Comparison of ENCODE assay signal across 17 cellular contexts in the genomic region with DNA sequence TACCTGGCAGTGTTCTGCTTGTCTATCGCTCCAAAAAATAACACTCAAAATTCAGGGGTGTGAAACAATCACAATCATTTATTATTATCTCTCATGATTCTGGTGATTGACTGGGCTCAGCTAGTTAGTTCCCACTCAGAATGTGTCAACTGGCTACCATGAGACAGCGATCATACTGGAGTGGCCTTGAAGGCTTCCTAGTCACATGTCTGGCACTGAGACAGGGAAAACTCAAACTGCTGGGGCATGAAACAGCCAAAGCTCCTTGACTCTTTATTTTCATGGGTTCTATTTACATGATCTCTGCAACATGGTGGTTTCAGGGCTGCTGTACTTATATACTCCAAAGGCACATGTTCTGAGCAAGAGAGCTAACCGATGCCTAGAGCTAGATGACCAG. TPM values are rescaled to one million over a fixed set of nuclear protein-coding genes. Genes with fewer than 3 reads are reported as not detected.
DNase-seq lines count a peak whose midpoint lies in the region; ATAC-seq and TF ChIP-seq lines count a peak whose summit lies in the region.
"Had no signal": no experiment of that assay in that cellular context is flagged by ENCODE, and none has a peak within 500 bp of the region (broad histone marks: within the 10 kb centered on the region; RNA-seq: fewer than 3 reads in every experiment).

No MANE protein-coding gene starts in this region.

- H3K79me2 ChIP-seq in GM23338 (replicated peaks; ENCODE audit: insufficient read depth) = no peaks in the 10 kb centered on the region
- H3K79me2 ChIP-seq in smooth muscle cell (ENCODE audit: low read depth) = no peaks in the 10 kb centered on the region

- H2AFZ ChIP-seq in GM23338 (0 out of 2 replicates have a peak overlapping the region, but pooled peaks have one; percentile 43), smooth muscle cell (ENCODE audit: low read depth) (no peak overlapping the region)

- DNase-seq in GM23338 (ENCODE audit: low spot score) (no peak), adrenal gland (peak; percentile 41 to 65 (median 63)), mucosa of gallbladder (ENCODE audit: low spot score) (peak; percentile 69), thyroid gland (peak; percentile 61 to 76), smooth muscle cell (lab: John Stamatoyannopoulos, UW; ENCODE audit: unreplicated experiment) (no peak)
- DNase-seq in naive thymus-derived CD4-positive, alpha-beta T cell = no peak
- DNase-seq: Caco-2; CD4-positive, CD25-positive, alpha-beta regulatory T cell; DMS53; NCI-H1048; NCI-H1436 treated with DMSO at 0.1 percent for 48 hours; NCI-H2081 treated with DMSO at 0.1 percent for 48 hours; NCI-H510A; NCI-H82 had no signal

- CTCF ChIA-PET in naive thymus-derived CD4-positive, alpha-beta T cell (lab: Charles Lee) = interaction anchor here (1.4 to 1.8 kb wide), 2 partner anchors 11 to 81 kb away, joined by 3 to 7 read pairs; no protein-coding TSS in a partner anchor

- TF ChIP-seq CTCF in GM23338 (conservative IDR thresholded peaks at IDR 0.05; ENCODE audit: low read depth in 2 of 2) (no peak), adrenal gland (IDR thresholded peaks at IDR 0.05) (no peak), thyroid gland (IDR thresholded peaks at IDR 0.05) (no peak), smooth muscle cell (IDR thresholded peaks at IDR 0.05; ENCODE audit: borderline replicate concordance, insufficient read depth, poor library complexity, severe bottlenecking) (no peak)

- H3K4me2 ChIP-seq in GM23338 (no peak overlapping the region), smooth muscle cell (no peak overlapping the region)
- H3K4me2 ChIP-seq: KMS-11 had no signal

- H3F3A ChIP-seq in GM23338 (replicated peaks; ENCODE audit: low read depth) = no peaks in the 10 kb centered on the region
- no peaks in the 10 kb centered on the region for H3F3A ChIP-seq in smooth muscle cell (ENCODE audit: low read depth)

- peaks cover 2% of the 10 kb centered on the region; the same call in 1 of the 2 replicates for H3K27me3 ChIP-seq in GM23338 (ENCODE audit: insufficient read depth)
- no peaks in the 10 kb centered on the region for H3K27me3 ChIP-seq in adrenal gland
- H3K27me3 ChIP-seq in thyroid gland = no peaks in the 10 kb centered on the region
- no peaks in the 10 kb centered on the region for H3K27me3 ChIP-seq in naive thymus-derived CD4-positive, alpha-beta T cell (ENCODE audit: control insufficient read depth in 2 of 2, insufficient read depth in 2 of 2, low read length in 2 of 2)
- no peaks in the 10 kb centered on the region for H3K27me3 ChIP-seq in smooth muscle cell (ENCODE audit: low read depth)

- H3K27me3 Mint-ChIP-seq in GM23338 (ENCODE audit: insufficient read depth, low read depth, poor library complexity) = no peaks in the 10 kb centered on the region
- H3K27me3 Mint-ChIP-seq in naive thymus-derived CD4-positive, alpha-beta T cell = peaks cover 0 to 23% (median 0%) of the 10 kb centered on the region in 5 donors

- H3K27ac ChIP-seq in GM23338 (ENCODE audit: low read depth) (no peak overlapping the region), adrenal gland (no peak overlapping the region), thyroid gland (no peak overlapping the region), smooth muscle cell (ENCODE audit: low read depth) (no peak overlapping the region)
- H3K27ac ChIP-seq in naive thymus-derived CD4-positive, alpha-beta T cell (ENCODE audit: low read depth, low read length) = no peak overlapping the region
- H3K27ac ChIP-seq: KMS-11 had no signal

- no peaks in the 10 kb centered on the region for H3K36me3 Mint-ChIP-seq in GM23338 (ENCODE audit: low read depth)
- H3K36me3 Mint-ChIP-seq in naive thymus-derived CD4-positive, alpha-beta T cell = no peaks in the 10 kb centered on the region
- H3K36me3 Mint-ChIP-seq: CD4-positive, CD25-positive, alpha-beta regulatory T cell had no signal

- peaks cover 8% of the 10 kb centered on the region; the same call in 1 of the 2 replicates for H3K4me1 ChIP-seq in GM23338 (ENCODE audit: insufficient read depth)
- H3K4me1 ChIP-seq in adrenal gland (replicated peaks in 1 of 2) = peaks cover 0 to 3% of the 10 kb centered on the region in 2 donors
- peaks cover 0 to 10% of the 10 kb centered on the region in 2 donors for H3K4me1 ChIP-seq in thyroid gland
- H3K4me1 ChIP-seq in naive thymus-derived CD4-positive, alpha-beta T cell (ENCODE audit: control insufficient read depth in 2 of 2, insufficient read depth in 2 of 2, low read length in 2 of 2) = no peaks in the 10 kb centered on the region
- no peaks in the 10 kb centered on the region for H3K4me1 ChIP-seq in smooth muscle cell (ENCODE audit: low read depth)

- TF ChIP-seq POLR2A in adrenal gland (IDR thresholded peaks at IDR 0.05) (no peak), thyroid gland (IDR thresholded peaks at IDR 0.05) (no peak)

- H3K4me1 Mint-ChIP-seq in GM23338 = peaks cover 2% of the 10 kb centered on the region; the same call in 2 of the 3 replicates
- H3K4me1 Mint-ChIP-seq in naive thymus-derived CD4-positive, alpha-beta T cell = peaks cover 0 to 9% (median 0%) of the 10 kb centered on the region in 7 donors

- WGBS in adrenal gland, 4 donors = 60 to 68% (median 65%) methylated on average over 3 of the region's 3 CpGs
- 48% methylated on average over 3 of the region's 3 CpGs for WGBS in thyroid gland, 2 donors
- 99% methylated on average over 3 of the region's 3 CpGs for WGBS in smooth muscle cell (ENCODE audit: low lambda C conversion rate)

- no peak overlapping the region for H3K27ac Mint-ChIP-seq in GM23338
- no peak overlapping the region for H3K27ac Mint-ChIP-seq in naive thymus-derived CD4-positive, alpha-beta T cell

- H3K4me3 ChIP-seq in GM23338 (no peak overlapping the region), adrenal gland (no peak overlapping the region), thyroid gland (replicated peaks in 1 of 3) (no peak overlapping the region), smooth muscle cell (no peak overlapping the region)
- no peak overlapping the region for H3K4me3 ChIP-seq in naive thymus-derived CD4-positive, alpha-beta T cell (ENCODE audit: low read length)

- H3K9me3 Mint-ChIP-seq in GM23338 = no peaks in the 10 kb centered on the region
- no peaks in the 10 kb centered on the region for H3K9me3 Mint-ChIP-seq in naive thymus-derived CD4-positive, alpha-beta T cell

- intact Hi-C loops in adrenal gland (cut with DNase I) = no loop called here
- intact Hi-C loops in thyroid gland (cut with DNase I) = no loop called here
- intact Hi-C loops in naive thymus-derived CD4-positive, alpha-beta T cell (cut with micrococcal nuclease) = no loop called here

- no peaks in the 10 kb centered on the region for H3K36me3 ChIP-seq in GM23338 (ENCODE audit: insufficient read depth)
- no peaks in the 10 kb centered on the region for H3K36me3 ChIP-seq in adrenal gland (replicated peaks in 1 of 2)
- H3K36me3 ChIP-seq in thyroid gland = no peaks in the 10 kb centered on the region
- H3K36me3 ChIP-seq in naive thymus-derived CD4-positive, alpha-beta T cell (ENCODE audit: control insufficient read depth in 2 of 3, insufficient read depth in 3 of 3, low read length in 3 of 3) = no peaks in the 10 kb centered on the region
- no peaks in the 10 kb centered on the region for H3K36me3 ChIP-seq in smooth muscle cell (ENCODE audit: low read depth)

- POLR2A ChIA-PET in naive thymus-derived CD4-positive, alpha-beta T cell (lab: Charles Lee) = interaction anchor here (0.9 kb wide), 1 partner anchor 77 kb away, joined by 3 read pairs; no protein-coding TSS in a partner anchor

- H3K9me3 ChIP-seq in adrenal gland (replicated peaks in 1 of 3) = no peaks in the 10 kb centered on the region
- H3K9me3 ChIP-seq in thyroid gland = no peaks in the 10 kb centered on the region
- H3K9me3 ChIP-seq in naive thymus-derived CD4-positive, alpha-beta T cell (ENCODE audit: control insufficient read depth in 2 of 3, low read length in 3 of 3) = no peaks in the 10 kb centered on the region
- H3K9me3 ChIP-seq in smooth muscle cell (replicated peaks; ENCODE audit: low read depth) = no peaks in the 10 kb centered on the region
- H3K9me3 ChIP-seq: Caco-2 had no signal

- ATAC-seq in GM23338 = no peak
- ATAC-seq in naive thymus-derived CD4-positive, alpha-beta T cell = no peak
- no peak for ATAC-seq in GM21529 (IDR thresholded peaks at IDR 0.05; ENCODE audit: unreplicated experiment)
- ATAC-seq: HCT116 had no signal

- no peaks in the 10 kb centered on the region for H3K9me2 ChIP-seq in GM23338 (ENCODE audit: insufficient read depth)

- no peaks in the 10 kb centered on the region for H4K20me1 ChIP-seq in GM23338 (replicated peaks; ENCODE audit: insufficient read depth)
- H4K20me1 ChIP-seq in smooth muscle cell (ENCODE audit: low read depth) = no peaks in the 10 kb centered on the region

- no peak overlapping the region for H3K9ac ChIP-seq in smooth muscle cell (ENCODE audit: low read depth)
- H3K9ac ChIP-seq: KMS-11 had no signal

- no peak overlapping the region for H3K4me3 Mint-ChIP-seq in GM23338
- no peak overlapping the region for H3K4me3 Mint-ChIP-seq in naive thymus-derived CD4-positive, alpha-beta T cell
- H3K4me3 Mint-ChIP-seq: CD4-positive, CD25-positive, alpha-beta regulatory T cell had no signal

TF ChIP-seq in GM23338, 12 proteins besides CTCF, POLR2A, EP300 and RAD21:
- TF ChIP-seq NANOG (IDR thresholded peaks at IDR 0.05; ENCODE audit: borderline replicate concordance) = no peak
TF ChIP-seq in GM23338: peak in this region for 0.

RNA-seq across cellular contexts. Expression of gene ANXA4, which starts 6.2 kb away (rescaled TPM):
- 5.8 and 6.7 TPM in 2 replicates for total RNA-seq in GM23338 (2014; rRNA removed; shearing (Covaris generic))
- 11.5 and 12.3 TPM in 2 replicates for polyA plus RNA-seq in GM23338 (2016; fragmentation: Nextera tagmentation; extraction: Ambion mirVana)
- 10 to 100 TPM; 27.2 to 57.4 (median 39.0) TPM for total RNA-seq in adrenal gland
- 10 to 100 TPM; 20.6 to 34.5 (median 23.5) TPM for polyA plus RNA-seq in adrenal gland
- total RNA-seq in mucosa of gallbladder = 2,875 TPM
- total RNA-seq in thyroid gland = 100 to 1,000 TPM in 1 of 4 donors, 10 to 100 TPM in 3; 72.0 to 101 (median 82.5) TPM
- 10 to 100 TPM in 4 of 5 experiments, 1 to 10 TPM in 1; 8.0 to 75.6 (median 15.9) TPM for total RNA-seq in naive thymus-derived CD4-positive, alpha-beta T cell
- polyA plus RNA-seq in naive thymus-derived CD4-positive, alpha-beta T cell = 1 to 10 TPM; 3.1 to 4.9 TPM
- total RNA-seq in smooth muscle cell = 13.3 and 14.7 TPM in 2 replicates
- 32.8 and 56.6 TPM in 2 replicates for polyA plus RNA-seq in smooth muscle cell

Comparison
In these comparisons a context has a peak if more than half of its experiments do, and no peak if none do; other contexts are left out.
1. DNase-seq: peak in adrenal gland (7 of 7), mucosa of gallbladder (single experiment) and thyroid gland (2 of 2); none in GM23338 (single experiment), naive thymus-derived CD4-positive, alpha-beta T cell (0 of 9) and smooth muscle cell (single experiment).
2. RNA of gene ANXA4, which starts 6.2 kb away (total RNA-seq): 2,875 TPM in mucosa of gallbladder (single experiment); 72.0 to 101 TPM in thyroid gland, 27.2 to 57.4 TPM in adrenal gland, 8.0 to 75.6 TPM in naive thymus-derived CD4-positive, alpha-beta T cell, 13.3 to 14.7 TPM in smooth muscle cell and 5.8 to 6.7 TPM in GM23338; every median in the first group is over 10 times any median in the second.